21 cellular contexts compared by ENCODE assay signal in the genomic region with DNA sequence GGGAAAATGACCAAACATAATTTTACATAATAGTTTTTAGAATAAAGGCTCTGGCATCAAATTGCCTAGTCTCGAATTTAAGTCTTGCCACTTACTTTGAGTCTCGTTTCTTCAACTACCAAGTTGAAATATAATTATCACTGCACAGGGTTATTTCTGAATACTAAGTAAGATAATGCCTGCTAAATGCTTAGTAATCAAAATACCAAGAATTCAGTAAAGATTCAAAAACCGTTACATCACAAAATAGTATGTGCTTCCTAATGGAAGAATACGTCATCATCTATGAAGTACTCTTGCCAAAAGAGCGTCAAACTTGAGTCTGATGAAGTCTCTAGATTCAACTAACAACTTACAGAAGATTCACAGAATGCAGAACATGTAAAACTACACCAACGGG. TPM values are rescaled to one million over a fixed set of nuclear protein-coding genes. Genes with fewer than 3 reads are reported as not detected.
DNase-seq lines count a peak whose midpoint lies in the region; ATAC-seq, FAIRE-seq and TF ChIP-seq lines count a peak whose summit lies in the region.
"Had no signal": no experiment of that assay in that cellular context is flagged by ENCODE, and none has a peak within 500 bp of the region (broad histone marks: within the 10 kb centered on the region; RNA-seq: fewer than 3 reads in every experiment).

No MANE protein-coding gene starts in this region.

- H3K14ac ChIP-seq in IMR-90 (replicated peaks; ENCODE audit: low read depth, low read length): no peak overlapping the region

- peaks cover 7 to 14% of the 10 kb centered on the region in 2 experiments; a peak in 3 of 4 replicates for H3K79me1 ChIP-seq in IMR-90 (ENCODE audit: low read depth in 1 of 2, low read length in 2 of 2)

- no peak overlapping the region for H4K5ac ChIP-seq in IMR-90 (ENCODE audit: low read depth, low read length)

- H2BK20ac ChIP-seq in IMR-90 (ENCODE audit: low read depth, low read length): no peak overlapping the region

- H3K36me3 Mint-ChIP-seq in memory B cell (peaks cover 22% of the 10 kb centered on the region), mesothelial cell of epicardium (peaks cover 40% of the 10 kb centered on the region)

- no peak overlapping the region for H4K91ac ChIP-seq in IMR-90 (ENCODE audit: insufficient read depth, low read depth, low read length)

- 88% methylated on average over 6 of the region's 6 CpGs for WGBS in A549 (ENCODE audit: missing lambda C conversion rate)
- WGBS in IMR-90 (ENCODE audit: extremely low coverage in 2 of 2, insufficient read length in 1 of 2), 2 experiments: no CpG with 5 or more reads among the region's 6 CpGs

- no peak for TF ChIP-seq RAD21 in A549 (conservative IDR thresholded peaks at IDR 0.05 in 1 of 2, IDR thresholded peaks at IDR 0.05 in 1 of 2)
- no peak for TF ChIP-seq RAD21 in IMR-90 (IDR thresholded peaks at IDR 0.05; ENCODE audit: low read length)

- H2BK120ac ChIP-seq in IMR-90 (ENCODE audit: low read depth, low read length): no peak overlapping the region

- no peak overlapping the region for H2AK9ac ChIP-seq in IMR-90 (replicated peaks; ENCODE audit: low read depth, low read length, poor library complexity)

- no peak overlapping the region for H3K9ac ChIP-seq in IMR-90 (ENCODE audit: low read depth, low read length)
- H3K9ac ChIP-seq: BLaER1 treated with 17β-estradiol and CSF1 and Interleukin-3, amounts not matched to agents 10 nM and 100 nM had no signal

- H3K4me2 ChIP-seq in A549 (no peak overlapping the region), IMR-90 (ENCODE audit: low read depth, low read length) (no peak overlapping the region)
- H3K4me2 ChIP-seq: BLaER1 treated with 17β-estradiol and CSF1 and Interleukin-3, amounts not matched to agents 10 nM and 100 nM had no signal

- H3K9me3 ChIP-seq in A549 (no peaks in the 10 kb centered on the region), IMR-90 (ENCODE audit: control insufficient read depth, insufficient read depth, low read length) (no peaks in the 10 kb centered on the region)

- POLR2A ChIA-PET in A549 (lab: Yijun Ruan, JAX) (no interaction called here), IMR-90 (lab: Charles Lee; ENCODE audit: unreplicated experiment) (no interaction called here)

- H3K4me1 ChIP-seq in A549 (no peaks in the 10 kb centered on the region), IMR-90 (ENCODE audit: control insufficient read depth, insufficient read depth, low read length) (no peaks in the 10 kb centered on the region)
- H3K4me1 ChIP-seq: BLaER1 treated with 17β-estradiol and CSF1 and Interleukin-3, amounts not matched to agents 10 nM and 100 nM; Caco-2 had no signal

- in situ Hi-C loops in IMR-90 (cut with MboI; ENCODE audit: low sequenced_read_pairs): no loop called here

- no peak overlapping the region for H3K27ac ChIP-seq in A549
- no peak overlapping the region for H3K27ac ChIP-seq in IMR-90 (ENCODE audit: insufficient read depth, low read length)
- H3K27ac ChIP-seq: BLaER1 treated with 17β-estradiol and CSF1 and Interleukin-3, amounts not matched to agents 10 nM and 100 nM; C4-2B had no signal

- H3K36me3 ChIP-seq in IMR-90 (ENCODE audit: control insufficient read depth, insufficient read depth, low read length): peaks cover 12% of the 10 kb centered on the region

- ATAC-seq in A549 (no peak), IMR-90 (ENCODE audit: low read depth) (no peak), memory B cell (ENCODE audit: low read depth) (no peak), HG03342 (IDR thresholded peaks at IDR 0.05; ENCODE audit: unreplicated experiment) (no peak)
- ATAC-seq: CD8-positive, alpha-beta T cell had no signal

- H3K9me3 Mint-ChIP-seq in memory B cell: no peaks in the 10 kb centered on the region
- no peaks in the 10 kb centered on the region for H3K9me3 Mint-ChIP-seq in mesothelial cell of epicardium
- H3K9me3 Mint-ChIP-seq: CD4-positive, alpha-beta T cell; CD8-positive, alpha-beta T cell had no signal

- H3K27me3 ChIP-seq in IMR-90 (ENCODE audit: control insufficient read depth, insufficient read depth, low read length): no peaks in the 10 kb centered on the region
- H3K27me3 ChIP-seq: BLaER1 treated with 17β-estradiol and CSF1 and Interleukin-3, amounts not matched to agents 10 nM and 100 nM had no signal

- no peaks in the 10 kb centered on the region for H3K9me1 ChIP-seq in IMR-90 (ENCODE audit: insufficient read depth, low read length)

- H3K4me1 Mint-ChIP-seq in memory B cell: no peaks in the 10 kb centered on the region
- H3K4me1 Mint-ChIP-seq in mesothelial cell of epicardium: no peaks in the 10 kb centered on the region
- H3K4me1 Mint-ChIP-seq: B cell had no signal

- H2BK5ac ChIP-seq in IMR-90 (ENCODE audit: low read depth, low read length, poor library complexity, severe bottlenecking): no peak overlapping the region

- H3K27me3 Mint-ChIP-seq in memory B cell (no peaks in the 10 kb centered on the region), mesothelial cell of epicardium (ENCODE audit: low read depth) (no peaks in the 10 kb centered on the region)
- H3K27me3 Mint-ChIP-seq: B cell; CD4-positive, alpha-beta T cell had no signal

- no peak for TF ChIP-seq POLR2A in A549 (IDR thresholded peaks at IDR 0.05; ENCODE audit: low read length)
- TF ChIP-seq POLR2A in IMR-90 (IDR thresholded peaks at IDR 0.05; ENCODE audit: low read depth, low read length): no peak

- H3K18ac ChIP-seq in IMR-90 (ENCODE audit: low read depth, low read length): no peak overlapping the region

- no peak for FAIRE-seq in A549 (lab: Jason Lieb, UNC)
- FAIRE-seq: A204.1, D721Med, G401.6, GM12891, GM19239 had no signal

- H3K4ac ChIP-seq in IMR-90 (ENCODE audit: low read depth, low read length): no peak overlapping the region

- no peak for TF ChIP-seq EP300 in A549 (IDR thresholded peaks at IDR 0.05)

- no peak overlapping the region for H2BK15ac ChIP-seq in IMR-90 (ENCODE audit: low read depth, low read length)

- intact Hi-C loops in IMR-90 (cut with micrococcal nuclease): no loop called here

- H3K4me3 ChIP-seq in A549 (no peak overlapping the region), IMR-90 (ENCODE audit: insufficient read depth, low read depth, low read length) (no peak overlapping the region)
- H3K4me3 ChIP-seq: BLaER1 treated with 17β-estradiol and CSF1 and Interleukin-3, amounts not matched to agents 10 nM and 100 nM had no signal

- no peak overlapping the region for H3K4me3 Mint-ChIP-seq in memory B cell
- H3K4me3 Mint-ChIP-seq in mesothelial cell of epicardium: no peak overlapping the region
- H3K4me3 Mint-ChIP-seq: B cell; CD4-positive, alpha-beta T cell; CD8-positive, alpha-beta T cell had no signal

- H3K27ac Mint-ChIP-seq in memory B cell (peak overlapping the region; percentile 4), mesothelial cell of epicardium (no peak overlapping the region)
- H3K27ac Mint-ChIP-seq: B cell; CD4-positive, alpha-beta T cell; CD8-positive, alpha-beta T cell had no signal

- H4K20me1 ChIP-seq in IMR-90 (ENCODE audit: insufficient read depth, low read length): no peaks in the 10 kb centered on the region

- TF ChIP-seq CTCF in A549 (IDR thresholded peaks at IDR 0.05): no peak
- no peak for TF ChIP-seq CTCF in IMR-90 (conservative IDR thresholded peaks at IDR 0.05; ENCODE audit: low read depth, low read length)
- TF ChIP-seq CTCF in mesothelial cell of epicardium (IDR thresholded peaks at IDR 0.05; ENCODE audit: unreplicated experiment): no peak

- H4K8ac ChIP-seq in IMR-90 (ENCODE audit: low read depth in 2 of 2, low read length in 2 of 2): no peak overlapping the region

- DNase-seq in A549 (ENCODE audit: low read depth in 1 of 2, low spot score in 1 of 2) (no peak), IMR-90 (no peak), memory B cell (ENCODE audit: low spot score in 2 of 2) (no peak), mesothelial cell of epicardium (ENCODE audit: low spot score in 2 of 2, unreplicated experiment in 2 of 2) (no peak)
- DNase-seq: 8988T; AML-193; Caco-2; Calu3; CD4-positive, alpha-beta T cell; CD8-positive, alpha-beta T cell; DMS79 treated with DMSO at 0.1 percent for 48 hours; GF-D8 had no signal

- H3K56ac ChIP-seq in IMR-90 (ENCODE audit: extremely low read depth, insufficient read depth, low read length): no peak overlapping the region

- BruUV-seq in IMR-90 (replicated peaks; lab: Mats Ljungman, UMichigan): no TSS peak

- CTCF ChIA-PET in A549 (lab: Yijun Ruan, JAX): no interaction called here
- CTCF ChIA-PET in IMR-90 (lab: Yijun Ruan, JAX): no interaction called here

- dilution Hi-C loops in IMR-90 (cut with HindIII; ENCODE audit: low sequenced_read_pairs, unreplicated experiment): no loop called here

- H2AFZ ChIP-seq in IMR-90 (replicated peaks; ENCODE audit: low read length, poor library complexity): no peak overlapping the region

- H3K23ac ChIP-seq in IMR-90 (ENCODE audit: low read depth, low read length): no peak overlapping the region

- no peak overlapping the region for H2AK5ac ChIP-seq in IMR-90 (ENCODE audit: low read depth, low read length)

TF ChIP-seq in A549, 52 proteins besides CTCF, POLR2A, EP300 and RAD21 (continues in another document):
- TF ChIP-seq EHMT2 (IDR thresholded peaks at IDR 0.05; ENCODE audit: low read depth) (no peak), HDAC2 (IDR thresholded peaks at IDR 0.05) (no peak), HES2 (IDR thresholded peaks at IDR 0.05) (no peak), JUNB (IDR thresholded peaks at IDR 0.05) (no peak), HOXA7 (CRISPR knock-in tag; IDR thresholded peaks at IDR 0.05) (no peak)

TF ChIP-seq in IMR-90, 13 proteins besides CTCF, POLR2A, EP300 and RAD21 (continues in another document):
- TF ChIP-seq BHLHE40 (IDR thresholded peaks at IDR 0.05; ENCODE audit: low read depth, low read length) (no peak), MAFK (IDR thresholded peaks at IDR 0.05; ENCODE audit: low read depth, low read length) (peak; percentile 50), MXI1 (IDR thresholded peaks at IDR 0.05; ENCODE audit: borderline replicate concordance, low read depth, low read length) (no peak), RFX5 (IDR thresholded peaks at IDR 0.05; ENCODE audit: low read depth, low read length) (no peak)

RNA-seq across cellular contexts. Expression of gene ATL2, which starts 40.5 kb away (rescaled TPM):
- 75.1 and 85.3 TPM in 2 replicates for polyA plus RNA-seq in A549 (2011; rRNA removed)
- 37.1 and 61.7 TPM in 2 replicates for polyA plus RNA-seq in A549 (2012; cell fraction: cytosol; rRNA removed)
- polyA plus RNA-seq in A549 (2012; cell fraction: nucleus; rRNA removed): 50.1 and 55.6 TPM in 2 replicates
- polyA plus RNA-seq in A549 (2017; fragmentation: RNase III; extraction: RNeasy Plus Mini Kit Qiagen cat#74134 plus additional on column Dnase treatment): 77.5 to 83.0 TPM (median 77.6 TPM) in 3 replicates
- polyA minus RNA-seq in A549 (2011; rRNA and poly(A)+ RNA removed): 47.7 and 51.2 TPM in 2 replicates
- 62.6 and 83.6 TPM in 2 replicates for total RNA-seq in IMR-90 (2012; rRNA removed)
- polyA plus RNA-seq in IMR-90 (2012; rRNA removed): 16.0 and 22.1 TPM in 2 replicates
- 5.3 and 8.6 TPM in 2 replicates for polyA plus RNA-seq in IMR-90 (2012; cell fraction: cytosol; rRNA removed)
- polyA plus RNA-seq in IMR-90 (2012; cell fraction: nucleus; rRNA removed; ENCODE audit: low replicate concordance): 11.8 and 28.8 TPM in 2 replicates
- total RNA-seq in mesothelial cell of epicardium: 73.7 to 77.3 TPM (median 75.3 TPM) in 3 replicates
